In genomic region chr20:4844325-4844724, GRCh38 we compare ENCODE assay signal across 28 cellular contexts. TPM values are rescaled to one million over a fixed set of nuclear protein-coding genes. Genes with fewer than 3 reads are reported as not detected.
DNase-seq lines count a peak whose midpoint lies in the region; ATAC-seq and FAIRE-seq lines count a peak whose summit lies in the region.
"Had no signal": no experiment of that assay in that cellular context is flagged by ENCODE, and none has a peak within 500 bp of the region (broad histone marks: within the 10 kb centered on the region; RNA-seq: fewer than 3 reads in every experiment).

No MANE protein-coding gene starts in this region.

- no peak for FAIRE-seq in GM19239 (lab: Jason Lieb, UNC)
- FAIRE-seq: D721Med had no signal

- no peaks in the 10 kb centered on the region for H3K27me3 Mint-ChIP-seq in activated CD8-positive, alpha-beta memory T cell treated with anti-CD3 and anti-CD28 coated beads, Interleukin-2, amount 10 ng/mL, durations not matched to agents 7 days and 5 days
- no peaks in the 10 kb centered on the region for H3K27me3 Mint-ChIP-seq in CD4-positive, alpha-beta memory T cell
- no peaks in the 10 kb centered on the region for H3K27me3 Mint-ChIP-seq in activated naive CD8-positive, alpha-beta T cell
- peaks cover 0 to 1% (median 0%) of the 10 kb centered on the region in 5 donors for H3K27me3 Mint-ChIP-seq in naive thymus-derived CD8-positive, alpha-beta T cell
- H3K27me3 Mint-ChIP-seq: T-helper 17 cell had no signal

- no peak for DNase-seq in activated CD8-positive, alpha-beta memory T cell treated with anti-CD3 and anti-CD28 coated beads, Interleukin-2, amount 10 ng/mL, durations not matched to agents 7 days and 5 days
- DNase-seq in activated CD8-positive, alpha-beta memory T cell treated with anti-CD3 and anti-CD28 coated beads, Interleukin-2, amount 50 U/mL, for 4 hours = no peak
- DNase-seq in CD4-positive, alpha-beta memory T cell = no peak
- DNase-seq in naive thymus-derived CD8-positive, alpha-beta T cell = no peak
- DNase-seq in NCI-H1105 treated with DMSO at 0.1 percent for 48 hours (lab: John Stamatoyannopoulos, UW) (no peak), GM19239 (ENCODE audit: insufficient read length, low spot score) (no peak)
- DNase-seq: ACHN; activated CD4-positive, alpha-beta T cell treated with anti-CD3 and anti-CD28 coated beads for 48 hours; activated gamma-delta T cell; central memory CD4-positive, alpha-beta T cell; EL; glutamatergic neuron; mammary epithelial cell; NCI-H1048; NCI-H187 treated with DMSO at 0.1 percent for 48 hours; NCI-H69; ovary; retina; stimulated activated CD4-positive, alpha-beta T cell treated with anti-CD3 and anti-CD28 coated beads, Interleukin-2, amount 100 ng/mL, for 48 hours; stimulated activated naive CD4-positive, alpha-beta T cell treated with Interleukin-2 at 50 U/mL for 16 hours; T-helper 17 cell had no signal

- H3K27ac ChIP-seq in CD4-positive, alpha-beta memory T cell (ENCODE audit: low read depth, low read length) = no peak overlapping the region
- H3K27ac ChIP-seq: ascending aorta, ovary, SJSA1 had no signal

- no peaks in the 10 kb centered on the region for H3K9me3 ChIP-seq in CD4-positive, alpha-beta memory T cell (ENCODE audit: control insufficient read depth in 1 of 2, low read length in 2 of 2)
- H3K9me3 ChIP-seq: ascending aorta, HAP-1, ovary, SJSA1 had no signal

- H3K36me3 Mint-ChIP-seq in activated CD8-positive, alpha-beta memory T cell treated with anti-CD3 and anti-CD28 coated beads, Interleukin-2, amount 10 ng/mL, durations not matched to agents 7 days and 5 days = peaks cover 1% of the 10 kb centered on the region
- no peaks in the 10 kb centered on the region for H3K36me3 Mint-ChIP-seq in CD4-positive, alpha-beta memory T cell
- no peaks in the 10 kb centered on the region for H3K36me3 Mint-ChIP-seq in activated naive CD8-positive, alpha-beta T cell
- H3K36me3 Mint-ChIP-seq in naive thymus-derived CD8-positive, alpha-beta T cell = peaks cover 0 to 1% (median 0%) of the 10 kb centered on the region in 3 donors

- H3K4me3 Mint-ChIP-seq in activated CD8-positive, alpha-beta memory T cell treated with anti-CD3 and anti-CD28 coated beads, Interleukin-2, amount 10 ng/mL, durations not matched to agents 7 days and 5 days = no peak overlapping the region
- peak overlapping the region in 3 of 8 donors; percentile 29 to 73 (median 31) for H3K4me3 Mint-ChIP-seq in CD4-positive, alpha-beta memory T cell
- no peak overlapping the region for H3K4me3 Mint-ChIP-seq in activated naive CD8-positive, alpha-beta T cell
- H3K4me3 Mint-ChIP-seq in naive thymus-derived CD8-positive, alpha-beta T cell = peak overlapping the region in 3 of 10 donors; percentile 19 to 59 (median 29)
- H3K4me3 Mint-ChIP-seq: T-helper 17 cell had no signal

- no peak overlapping the region for H3K4me3 ChIP-seq in CD4-positive, alpha-beta memory T cell (ENCODE audit: low read length in 2 of 2)
- H3K4me3 ChIP-seq: ascending aorta; BLaER1 treated with 17β-estradiol and CSF1 and Interleukin-3, amounts not matched to agents 10 nM and 100 nM; HAP-1; ovary; SJSA1 had no signal

- no peaks in the 10 kb centered on the region for H3K4me1 ChIP-seq in CD4-positive, alpha-beta memory T cell (ENCODE audit: insufficient read depth, low read length)
- H3K4me1 ChIP-seq: ascending aorta, HAP-1, SJSA1 had no signal

- H3K9me3 Mint-ChIP-seq in activated CD8-positive, alpha-beta memory T cell treated with anti-CD3 and anti-CD28 coated beads, Interleukin-2, amount 10 ng/mL, durations not matched to agents 7 days and 5 days (ENCODE audit: low read depth) = no peaks in the 10 kb centered on the region
- peaks cover 0 to 2% (median 0%) of the 10 kb centered on the region in 8 donors for H3K9me3 Mint-ChIP-seq in CD4-positive, alpha-beta memory T cell
- no peaks in the 10 kb centered on the region for H3K9me3 Mint-ChIP-seq in activated naive CD8-positive, alpha-beta T cell (ENCODE audit: low read depth)
- H3K9me3 Mint-ChIP-seq in naive thymus-derived CD8-positive, alpha-beta T cell = peaks cover 0 to 2% (median 0%) of the 10 kb centered on the region in 9 donors

- no peak for ATAC-seq in activated CD8-positive, alpha-beta memory T cell treated with anti-CD3 and anti-CD28 coated beads, Interleukin-2, amount 10 ng/mL, durations not matched to agents 7 days and 5 days
- ATAC-seq in naive thymus-derived CD8-positive, alpha-beta T cell = no peak
- ATAC-seq in HG03469 (IDR thresholded peaks at IDR 0.05; ENCODE audit: unreplicated experiment) = no peak
- ATAC-seq: T-helper 17 cell had no signal

- peaks cover 7% of the 10 kb centered on the region for H3K4me1 Mint-ChIP-seq in activated CD8-positive, alpha-beta memory T cell treated with anti-CD3 and anti-CD28 coated beads, Interleukin-2, amount 10 ng/mL, durations not matched to agents 7 days and 5 days
- peaks cover 4 to 11% (median 5%) of the 10 kb centered on the region in 4 donors for H3K4me1 Mint-ChIP-seq in CD4-positive, alpha-beta memory T cell
- peaks cover 4% of the 10 kb centered on the region for H3K4me1 Mint-ChIP-seq in activated naive CD8-positive, alpha-beta T cell (ENCODE audit: low read depth)
- H3K4me1 Mint-ChIP-seq in naive thymus-derived CD8-positive, alpha-beta T cell = peaks cover 6 to 12% (median 7%) of the 10 kb centered on the region in 4 donors

- H3K27me3 ChIP-seq in CD4-positive, alpha-beta memory T cell (ENCODE audit: insufficient read depth, low read length) = no peaks in the 10 kb centered on the region
- H3K27me3 ChIP-seq: ascending aorta; BLaER1 treated with 17β-estradiol and CSF1 and Interleukin-3, amounts not matched to agents 10 nM and 100 nM; ovary; SJSA1 had no signal

- intact Hi-C loops in CD4-positive, alpha-beta memory T cell (cut with micrococcal nuclease) = no loop called here

- no peaks in the 10 kb centered on the region for H3K36me3 ChIP-seq in CD4-positive, alpha-beta memory T cell (ENCODE audit: insufficient read depth, low read length)
- H3K36me3 ChIP-seq: ascending aorta; BLaER1 treated with 17β-estradiol and CSF1 and Interleukin-3, amounts not matched to agents 10 nM and 100 nM; HAP-1; ovary; SJSA1 had no signal

- CTCF ChIA-PET in activated CD8-positive, alpha-beta memory T cell treated with anti-CD3 and anti-CD28 coated beads, Interleukin-2, amount 10 ng/mL, durations not matched to agents 7 days and 5 days (lab: Charles Lee) = no interaction called here
- CTCF ChIA-PET in CD4-positive, alpha-beta memory T cell (lab: Charles Lee; ENCODE audit: partially characterized antibody) = no interaction called here

- peak overlapping the region; percentile 1 for H3K27ac Mint-ChIP-seq in activated CD8-positive, alpha-beta memory T cell treated with anti-CD3 and anti-CD28 coated beads, Interleukin-2, amount 10 ng/mL, durations not matched to agents 7 days and 5 days
- peak overlapping the region in 6 of 7 donors; percentile 30 to 96 (median 78) for H3K27ac Mint-ChIP-seq in CD4-positive, alpha-beta memory T cell
- H3K27ac Mint-ChIP-seq in activated naive CD8-positive, alpha-beta T cell = peak overlapping the region; percentile 16
- peak overlapping the region in 7 of 10 donors; percentile 40 to 99 (median 85) for H3K27ac Mint-ChIP-seq in naive thymus-derived CD8-positive, alpha-beta T cell
- H3K27ac Mint-ChIP-seq: T-helper 17 cell had no signal

- POLR2A ChIA-PET in CD4-positive, alpha-beta memory T cell (lab: Charles Lee; ENCODE audit: partially characterized antibody) = interaction anchor here (0.7 to 1.1 kb wide), 2 partner anchors 24 to 29 kb away, joined by 3 to 5 read pairs; no protein-coding TSS in a partner anchor
- POLR2A ChIA-PET in naive thymus-derived CD8-positive, alpha-beta T cell (lab: Charles Lee) = no interaction called here

RNA-seq across cellular contexts. Expression of gene RASSF2, which starts 20.9 kb away (rescaled TPM):
- 10 to 100 TPM; 43.2 to 46.7 TPM for total RNA-seq in activated CD8-positive, alpha-beta memory T cell treated with anti-CD3 and anti-CD28 coated beads, Interleukin-2, amount 10 ng/mL, durations not matched to agents 7 days and 5 days
- 10 to 100 TPM; 33.9 to 37.1 TPM for total RNA-seq in CD4-positive, alpha-beta memory T cell
- polyA plus RNA-seq in CD4-positive, alpha-beta memory T cell = 10 to 100 TPM; 35.2 to 46.0 TPM
- total RNA-seq in naive thymus-derived CD8-positive, alpha-beta T cell = 10 to 100 TPM; 29.5 to 31.7 TPM
- polyA plus RNA-seq in naive thymus-derived CD8-positive, alpha-beta T cell = 10 to 100 TPM; 20.0 to 26.4 (median 22.4) TPM

Comparison
In these comparisons a context has a peak if more than half of its experiments do, and no peak if none do; other contexts are left out.
1. H3K27ac Mint-ChIP-seq: peak in every context shown above with its lines; median percentile 85 in naive thymus-derived CD8-positive, alpha-beta T cell; 78 in CD4-positive, alpha-beta memory T cell; 16 in activated naive CD8-positive, alpha-beta T cell; 1 in activated CD8-positive, alpha-beta memory T cell treated with anti-CD3 and anti-CD28 coated beads, Interleukin-2, amount 10 ng/mL, durations not matched to agents 7 days and 5 days.